ENCODE assay signal across 11 cellular contexts in genomic region chrX:24168807-24169206, GRCh38. TPM values are rescaled to one million over a fixed set of nuclear protein-coding genes. Genes with fewer than 3 reads are reported as not detected.
DNase-seq lines count a peak whose midpoint lies in the region; ATAC-seq and TF ChIP-seq lines count a peak whose summit lies in the region.
"Had no signal": no experiment of that assay in that cellular context is flagged by ENCODE, and none has a peak within 500 bp of the region (broad histone marks: within the 10 kb centered on the region; RNA-seq: fewer than 3 reads in every experiment).

No MANE protein-coding gene starts in this region.

- in situ Hi-C loops in gastrocnemius medialis (cut with MboI; ENCODE audit: low sequenced_read_pairs in 4 of 4) = no loop called here

- no peaks in the 10 kb centered on the region for H3K27me3 Mint-ChIP-seq in CD8-positive, alpha-beta T cell (ENCODE audit: low read depth)
- no peaks in the 10 kb centered on the region for H3K27me3 Mint-ChIP-seq in activated T-helper 2 cell treated with anti-CD3 and anti-CD28 coated beads, Interferon-gamma antibody, Interleukin-2, Interleukin-4, amounts not matched to agents 10 μg/mL and 5 μg/mL and 100 μg/mL, durations not matched to agents 14 hours and 24 hours and 36 hours (ENCODE audit: low read depth)

- H3K4me3 ChIP-seq in CD8-positive, alpha-beta T cell (ENCODE audit: low read depth, low read length) = no peak overlapping the region
- H3K4me3 ChIP-seq in gastrocnemius medialis (no peak overlapping the region), WERI-Rb-1 (ENCODE audit: low read depth, low read length) (no peak overlapping the region)
- H3K4me3 ChIP-seq: thoracic aorta had no signal

- peaks cover 28% of the 10 kb centered on the region for H3K36me3 Mint-ChIP-seq in CD8-positive, alpha-beta T cell
- H3K36me3 Mint-ChIP-seq in activated T-helper 2 cell treated with anti-CD3 and anti-CD28 coated beads, Interferon-gamma antibody, Interleukin-2, Interleukin-4, amounts not matched to agents 10 μg/mL and 5 μg/mL and 100 μg/mL, durations not matched to agents 14 hours and 24 hours and 36 hours (ENCODE audit: low read depth) = peaks cover 34% of the 10 kb centered on the region

- TF ChIP-seq CTCF in CD8-positive, alpha-beta T cell (IDR thresholded peaks at IDR 0.05) = no peak
- TF ChIP-seq CTCF in gastrocnemius medialis (IDR thresholded peaks at IDR 0.05 in 4 of 5, conservative IDR thresholded peaks at IDR 0.05 in 1 of 5) (no peak), WERI-Rb-1 (IDR thresholded peaks at IDR 0.05; ENCODE audit: low read depth, low read length) (no peak)

- intact Hi-C loops in CD8-positive, alpha-beta T cell (cut with DNase I, micrococcal nuclease) = no loop called here
- intact Hi-C loops in activated T-helper 2 cell treated with anti-CD3 and anti-CD28 coated beads, Interferon-gamma antibody, Interleukin-2, Interleukin-4, amounts not matched to agents 10 μg/mL and 5 μg/mL and 100 μg/mL, durations not matched to agents 14 hours and 24 hours and 36 hours (cut with micrococcal nuclease) = loop anchor here (1.0 to 2.0 kb wide), 2 partner anchors 16 to 88 kb away; no protein-coding TSS in a partner anchor
- intact Hi-C loops in gastrocnemius medialis (cut with DNase I; ENCODE audit: low total_unique reads) = no loop called here

- CTCF ChIA-PET in CD8-positive, alpha-beta T cell (lab: Charles Lee) = no interaction called here

- H3K27ac ChIP-seq in CD8-positive, alpha-beta T cell (ENCODE audit: low read depth, low read length) = no peak overlapping the region
- H3K27ac ChIP-seq in gastrocnemius medialis (peak overlapping the region in 2 of 4 donors; percentile 54 to 76), WERI-Rb-1 (no peak overlapping the region)
- H3K27ac ChIP-seq: thoracic aorta had no signal

- H3K9me3 ChIP-seq in CD8-positive, alpha-beta T cell (ENCODE audit: low read length) = no peaks in the 10 kb centered on the region
- H3K9me3 ChIP-seq in gastrocnemius medialis (no peaks in the 10 kb centered on the region), WERI-Rb-1 (ENCODE audit: severe bottlenecking) (no peaks in the 10 kb centered on the region)
- H3K9me3 ChIP-seq: Caco-2, thoracic aorta had no signal

- peaks cover 64% of the 10 kb centered on the region for H3K4me1 Mint-ChIP-seq in CD8-positive, alpha-beta T cell (ENCODE audit: low read depth)
- H3K4me1 Mint-ChIP-seq in activated T-helper 2 cell treated with anti-CD3 and anti-CD28 coated beads, Interferon-gamma antibody, Interleukin-2, Interleukin-4, amounts not matched to agents 10 μg/mL and 5 μg/mL and 100 μg/mL, durations not matched to agents 14 hours and 24 hours and 36 hours (ENCODE audit: low read depth) = peaks cover 38% of the 10 kb centered on the region

- no peaks in the 10 kb centered on the region for H3K36me3 ChIP-seq in CD8-positive, alpha-beta T cell (ENCODE audit: insufficient read depth, low read length)
- H3K36me3 ChIP-seq in gastrocnemius medialis = peaks cover 1 to 14% of the 10 kb centered on the region in 2 donors
- peaks cover 26% of the 10 kb centered on the region for H3K36me3 ChIP-seq in WERI-Rb-1
- H3K36me3 ChIP-seq: thoracic aorta had no signal

- POLR2A ChIA-PET in CD8-positive, alpha-beta T cell (lab: Charles Lee) = no interaction called here

- no peak for TF ChIP-seq POLR2A in gastrocnemius medialis (IDR thresholded peaks at IDR 0.05)

- DNase-seq in CD8-positive, alpha-beta T cell = no peak
- DNase-seq in activated T-helper 2 cell treated with anti-CD3 and anti-CD28 coated beads, Interferon-gamma antibody, Interleukin-2, Interleukin-4, amounts not matched to agents 10 μg/mL and 5 μg/mL and 100 μg/mL, durations not matched to agents 14 hours and 24 hours and 36 hours (ENCODE audit: low spot score) = no peak
- DNase-seq in gastrocnemius medialis = no peak
- no peak for DNase-seq in stimulated activated CD4-positive, alpha-beta T cell treated with anti-CD3 and anti-CD28 coated beads, Interleukin-4, amount 100 ng/mL, for 1 hour
- no peak for DNase-seq in WERI-Rb-1
- DNase-seq in kidney glomerular epithelial cell (lab: John Stamatoyannopoulos, UW) = no peak
- DNase-seq: Caco-2, RPMI8226 had no signal

- peak overlapping the region; percentile 19 for H3K4me3 Mint-ChIP-seq in CD8-positive, alpha-beta T cell
- peak overlapping the region; percentile 38 for H3K4me3 Mint-ChIP-seq in activated T-helper 2 cell treated with anti-CD3 and anti-CD28 coated beads, Interferon-gamma antibody, Interleukin-2, Interleukin-4, amounts not matched to agents 10 μg/mL and 5 μg/mL and 100 μg/mL, durations not matched to agents 14 hours and 24 hours and 36 hours (ENCODE audit: low read depth)

- no peak for ATAC-seq in CD8-positive, alpha-beta T cell
- ATAC-seq in GM19438 (IDR thresholded peaks at IDR 0.05; ENCODE audit: low read depth, unreplicated experiment) (peak; percentile 58), HG03064 (IDR thresholded peaks at IDR 0.05; ENCODE audit: low read depth, unreplicated experiment) (peak; percentile 56), gastrocnemius medialis (no peak)

- no peaks in the 10 kb centered on the region for H3K9me3 Mint-ChIP-seq in CD8-positive, alpha-beta T cell
- no peaks in the 10 kb centered on the region for H3K9me3 Mint-ChIP-seq in activated T-helper 2 cell treated with anti-CD3 and anti-CD28 coated beads, Interferon-gamma antibody, Interleukin-2, Interleukin-4, amounts not matched to agents 10 μg/mL and 5 μg/mL and 100 μg/mL, durations not matched to agents 14 hours and 24 hours and 36 hours

- H3K4me1 ChIP-seq in CD8-positive, alpha-beta T cell (ENCODE audit: insufficient read depth, low read length) = peaks cover 21% of the 10 kb centered on the region
- H3K4me1 ChIP-seq in gastrocnemius medialis = peaks cover 50 to 86% of the 10 kb centered on the region in 2 donors
- H3K4me1 ChIP-seq: Caco-2 had no signal

- H3K27ac Mint-ChIP-seq in CD8-positive, alpha-beta T cell = peak overlapping the region; percentile 74
- peak overlapping the region; percentile 76 for H3K27ac Mint-ChIP-seq in activated T-helper 2 cell treated with anti-CD3 and anti-CD28 coated beads, Interferon-gamma antibody, Interleukin-2, Interleukin-4, amounts not matched to agents 10 μg/mL and 5 μg/mL and 100 μg/mL, durations not matched to agents 14 hours and 24 hours and 36 hours

- no peaks in the 10 kb centered on the region for H3K27me3 ChIP-seq in CD8-positive, alpha-beta T cell (ENCODE audit: insufficient read depth, low read length)
- H3K27me3 ChIP-seq in gastrocnemius medialis (no peaks in the 10 kb centered on the region), WERI-Rb-1 (ENCODE audit: insufficient read depth, low read depth, severe bottlenecking) (no peaks in the 10 kb centered on the region)

RNA-seq across cellular contexts. Expression of gene ZFX, which starts 19.3 kb away (rescaled TPM):
- 10 to 100 TPM; 54.5 to 55.8 TPM for total RNA-seq in CD8-positive, alpha-beta T cell
- 34.1 and 37.0 TPM in 2 replicates for total RNA-seq in activated T-helper 2 cell treated with anti-CD3 and anti-CD28 coated beads, Interferon-gamma antibody, Interleukin-2, Interleukin-4, amounts not matched to agents 10 μg/mL and 5 μg/mL and 100 μg/mL, durations not matched to agents 14 hours and 24 hours and 36 hours
- 10 to 100 TPM; 42.9 to 63.3 (median 57.3) TPM for total RNA-seq in gastrocnemius medialis

Comparison
In these comparisons a context has a peak if more than half of its experiments do, and no peak if none do; other contexts are left out.
1. ATAC-seq: peak in GM19438 (single experiment) and HG03064 (single experiment); none in CD8-positive, alpha-beta T cell (single experiment) and gastrocnemius medialis (0 of 2).